1 cellular context compared by ENCODE assay signal in the genomic region with DNA sequence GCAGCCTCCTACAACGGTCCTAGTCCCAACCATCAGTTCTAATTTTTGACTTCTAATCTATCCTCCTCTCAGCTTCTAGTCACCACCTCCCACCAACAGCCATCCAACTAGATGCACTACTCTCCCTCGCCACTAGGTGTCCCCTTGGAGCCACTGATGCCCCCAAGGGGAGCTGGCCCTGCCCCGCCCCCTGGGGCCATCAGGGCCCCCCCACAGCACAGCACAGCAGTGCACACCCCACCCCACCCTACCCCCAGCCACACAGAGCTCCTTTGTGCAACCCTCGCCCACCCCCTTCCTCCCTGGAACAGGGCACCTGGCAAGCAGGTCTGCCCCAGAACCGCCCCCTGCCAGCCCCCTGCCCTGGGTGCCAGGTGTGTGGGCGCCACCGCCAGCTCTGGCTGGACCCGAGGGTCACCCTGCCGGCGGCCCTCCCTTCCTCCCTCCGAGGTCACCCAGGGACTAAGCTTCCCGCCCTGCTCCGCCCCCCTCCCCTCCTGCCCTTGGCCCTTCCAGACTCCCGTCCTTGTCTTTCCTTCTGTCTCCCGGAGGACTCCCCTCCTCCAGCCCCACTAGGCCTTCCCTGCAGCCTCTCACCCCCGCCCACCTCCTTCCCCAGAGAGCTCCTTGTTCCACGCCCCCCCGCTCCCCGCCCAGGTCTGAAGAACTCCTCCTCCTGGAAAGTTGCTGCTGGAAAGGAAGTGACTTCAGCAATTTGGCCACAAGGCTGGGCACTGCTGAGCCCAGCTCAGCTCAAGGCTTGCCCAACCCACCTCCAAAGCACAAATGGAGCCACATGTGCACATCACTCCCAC.
A peak's percentile ranks its signal among the peaks of the same experiment; 100 is the strongest.
TF ChIP-seq lines count a peak whose summit lies in the region.

No MANE protein-coding gene starts in this region.

TF ChIP-seq in HEK293, 187 proteins besides CTCF, POLR2A, EP300 and RAD21 (continued from another document and continues in another):
- TF ChIP-seq, protein P1, sequence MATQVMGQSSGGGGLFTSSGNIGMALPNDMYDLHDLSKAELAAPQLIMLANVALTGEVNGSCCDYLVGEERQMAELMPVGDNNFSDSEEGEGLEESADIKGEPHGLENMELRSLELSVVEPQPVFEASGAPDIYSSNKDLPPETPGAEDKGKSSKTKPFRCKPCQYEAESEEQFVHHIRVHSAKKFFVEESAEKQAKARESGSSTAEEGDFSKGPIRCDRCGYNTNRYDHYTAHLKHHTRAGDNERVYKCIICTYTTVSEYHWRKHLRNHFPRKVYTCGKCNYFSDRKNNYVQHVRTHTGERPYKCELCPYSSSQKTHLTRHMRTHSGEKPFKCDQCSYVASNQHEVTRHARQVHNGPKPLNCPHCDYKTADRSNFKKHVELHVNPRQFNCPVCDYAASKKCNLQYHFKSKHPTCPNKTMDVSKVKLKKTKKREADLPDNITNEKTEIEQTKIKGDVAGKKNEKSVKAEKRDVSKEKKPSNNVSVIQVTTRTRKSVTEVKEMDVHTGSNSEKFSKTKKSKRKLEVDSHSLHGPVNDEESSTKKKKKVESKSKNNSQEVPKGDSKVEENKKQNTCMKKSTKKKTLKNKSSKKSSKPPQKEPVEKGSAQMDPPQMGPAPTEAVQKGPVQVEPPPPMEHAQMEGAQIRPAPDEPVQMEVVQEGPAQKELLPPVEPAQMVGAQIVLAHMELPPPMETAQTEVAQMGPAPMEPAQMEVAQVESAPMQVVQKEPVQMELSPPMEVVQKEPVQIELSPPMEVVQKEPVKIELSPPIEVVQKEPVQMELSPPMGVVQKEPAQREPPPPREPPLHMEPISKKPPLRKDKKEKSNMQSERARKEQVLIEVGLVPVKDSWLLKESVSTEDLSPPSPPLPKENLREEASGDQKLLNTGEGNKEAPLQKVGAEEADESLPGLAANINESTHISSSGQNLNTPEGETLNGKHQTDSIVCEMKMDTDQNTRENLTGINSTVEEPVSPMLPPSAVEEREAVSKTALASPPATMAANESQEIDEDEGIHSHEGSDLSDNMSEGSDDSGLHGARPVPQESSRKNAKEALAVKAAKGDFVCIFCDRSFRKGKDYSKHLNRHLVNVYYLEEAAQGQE (tag by site-specific recombination; IDR thresholded peaks at IDR 0.05) = no peak
- TF ChIP-seq, protein P2, sequence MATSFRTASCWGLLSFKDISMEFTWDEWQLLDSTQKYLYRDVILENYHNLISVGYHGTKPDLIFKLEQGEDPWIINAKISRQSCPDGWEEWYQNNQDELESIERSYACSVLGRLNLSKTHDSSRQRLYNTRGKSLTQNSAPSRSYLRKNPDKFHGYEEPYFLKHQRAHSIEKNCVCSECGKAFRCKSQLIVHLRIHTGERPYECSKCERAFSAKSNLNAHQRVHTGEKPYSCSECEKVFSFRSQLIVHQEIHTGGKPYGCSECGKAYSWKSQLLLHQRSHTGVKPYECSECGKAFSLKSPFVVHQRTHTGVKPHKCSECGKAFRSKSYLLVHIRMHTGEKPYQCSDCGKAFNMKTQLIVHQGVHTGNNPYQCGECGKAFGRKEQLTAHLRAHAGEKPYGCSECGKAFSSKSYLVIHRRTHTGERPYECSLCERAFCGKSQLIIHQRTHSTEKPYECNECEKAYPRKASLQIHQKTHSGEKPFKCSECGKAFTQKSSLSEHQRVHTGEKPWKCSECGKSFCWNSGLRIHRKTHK (tag by site-specific recombination; IDR thresholded peaks at IDR 0.05) = no peak
- TF ChIP-seq YY2 (tag by site-specific recombination; IDR thresholded peaks at IDR 0.05) (no peak), MYNN (tag by site-specific recombination; IDR thresholded peaks at IDR 0.05; ENCODE audit: borderline replicate concordance) (no peak), ZNF768 (tag by site-specific recombination; IDR thresholded peaks at IDR 0.05) (no peak; the same call in 1 of the 2 replicates), ZNF610 (tag by site-specific recombination; IDR thresholded peaks at IDR 0.05; ENCODE audit: borderline replicate concordance) (no peak), ZNF843 (tag by site-specific recombination; IDR thresholded peaks at IDR 0.05) (no peak), ZNF530 (tag by site-specific recombination; IDR thresholded peaks at IDR 0.05; ENCODE audit: low read depth) (no peak), ZNF792 (tag by site-specific recombination; IDR thresholded peaks at IDR 0.05) (no peak), ZNF214 (tag by site-specific recombination; IDR thresholded peaks at IDR 0.05; ENCODE audit: borderline replicate concordance) (no peak), ZFHX2 (tag by site-specific recombination; conservative IDR thresholded peaks at IDR 0.05) (peak; percentile 90), GFI1B (tag by site-specific recombination; IDR thresholded peaks at IDR 0.05) (no peak), ZNF701 (tag by site-specific recombination; IDR thresholded peaks at IDR 0.05) (no peak), ZNF664 (tag by site-specific recombination; IDR thresholded peaks at IDR 0.05) (0 out of 2 replicates have a peak, but pooled peaks have one; percentile 1), ZNF423 (tag by site-specific recombination; IDR thresholded peaks at IDR 0.05) (0 out of 2 replicates have a peak, but pooled peaks have one; percentile 22), WT1 (tag by site-specific recombination; IDR thresholded peaks at IDR 0.05) (no peak), KLF1 (tag by site-specific recombination; IDR thresholded peaks at IDR 0.05) (peak; percentile 44), ZNF76 (tag by site-specific recombination; IDR thresholded peaks at IDR 0.05; ENCODE audit: borderline replicate concordance, low read depth) (peak; percentile 55; the same call in 1 of the 2 replicates), ZEB2 (tag by site-specific recombination; IDR thresholded peaks at IDR 0.05) (0 out of 2 replicates have a peak, but pooled peaks have one; percentile 18), ZNF544 (tag by site-specific recombination; IDR thresholded peaks at IDR 0.05) (no peak), SALL2 (tag by site-specific recombination; IDR thresholded peaks at IDR 0.05; ENCODE audit: borderline replicate concordance) (no peak), SP7 (tag by site-specific recombination; IDR thresholded peaks at IDR 0.05) (0 out of 2 replicates have a peak, but pooled peaks have one; percentile 41), GLIS2 (tag by site-specific recombination; IDR thresholded peaks at IDR 0.05) (peak; percentile 86), ZNF121 (tag by site-specific recombination; IDR thresholded peaks at IDR 0.05) (no peak), ZSCAN16 (tag by site-specific recombination; IDR thresholded peaks at IDR 0.05) (no peak), ZBTB21 (tag by site-specific recombination; IDR thresholded peaks at IDR 0.05) (no peak), ZNF394 (tag by site-specific recombination; IDR thresholded peaks at IDR 0.05; ENCODE audit: borderline replicate concordance) (no peak), KLF8 (tag by site-specific recombination; IDR thresholded peaks at IDR 0.05) (no peak; the same call in none of the 2 replicates), ZNF670 (tag by site-specific recombination; IDR thresholded peaks at IDR 0.05; ENCODE audit: low read depth) (no peak), ZNF510 (tag by site-specific recombination; IDR thresholded peaks at IDR 0.05; ENCODE audit: insufficient replicate concordance) (no peak), ZNF248 (tag by site-specific recombination; IDR thresholded peaks at IDR 0.05) (no peak), ZXDB (tag by site-specific recombination; IDR thresholded peaks at IDR 0.05) (no peak), ZNF184 (tag by site-specific recombination; IDR thresholded peaks at IDR 0.05) (no peak), ZNF157 (tag by site-specific recombination; IDR thresholded peaks at IDR 0.05) (no peak), KLF16 (tag by site-specific recombination; IDR thresholded peaks at IDR 0.05) (peak; percentile 39; the same call in 1 of the 2 replicates), ZNF23 (tag by site-specific recombination; IDR thresholded peaks at IDR 0.05; ENCODE audit: borderline replicate concordance) (no peak)
- TF ChIP-seq, protein P3, sequence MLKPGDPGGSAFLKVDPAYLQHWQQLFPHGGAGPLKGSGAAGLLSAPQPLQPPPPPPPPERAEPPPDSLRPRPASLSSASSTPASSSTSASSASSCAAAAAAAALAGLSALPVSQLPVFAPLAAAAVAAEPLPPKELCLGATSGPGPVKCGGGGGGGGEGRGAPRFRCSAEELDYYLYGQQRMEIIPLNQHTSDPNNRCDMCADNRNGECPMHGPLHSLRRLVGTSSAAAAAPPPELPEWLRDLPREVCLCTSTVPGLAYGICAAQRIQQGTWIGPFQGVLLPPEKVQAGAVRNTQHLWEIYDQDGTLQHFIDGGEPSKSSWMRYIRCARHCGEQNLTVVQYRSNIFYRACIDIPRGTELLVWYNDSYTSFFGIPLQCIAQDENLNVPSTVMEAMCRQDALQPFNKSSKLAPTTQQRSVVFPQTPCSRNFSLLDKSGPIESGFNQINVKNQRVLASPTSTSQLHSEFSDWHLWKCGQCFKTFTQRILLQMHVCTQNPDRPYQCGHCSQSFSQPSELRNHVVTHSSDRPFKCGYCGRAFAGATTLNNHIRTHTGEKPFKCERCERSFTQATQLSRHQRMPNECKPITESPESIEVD (tag by site-specific recombination; IDR thresholded peaks at IDR 0.05) = no peak
- TF ChIP-seq, protein P4, sequence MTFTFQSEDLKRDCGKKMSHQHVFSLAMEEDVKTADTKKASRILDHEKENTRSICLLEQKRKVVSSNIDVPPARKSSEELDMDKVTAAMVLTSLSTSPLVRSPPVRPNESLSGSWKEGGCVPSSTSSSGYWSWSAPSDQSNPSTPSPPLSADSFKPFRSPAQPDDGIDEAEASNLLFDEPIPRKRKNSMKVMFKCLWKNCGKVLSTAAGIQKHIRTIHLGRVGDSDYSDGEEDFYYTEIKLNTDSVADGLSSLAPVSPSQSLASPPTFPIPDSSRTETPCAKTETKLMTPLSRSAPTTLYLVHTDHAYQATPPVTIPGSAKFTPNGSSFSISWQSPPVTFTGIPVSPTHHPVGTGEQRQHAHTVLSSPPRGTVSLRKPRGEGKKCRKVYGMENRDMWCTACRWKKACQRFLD (tag by site-specific recombination; IDR thresholded peaks at IDR 0.05) = no peak
- TF ChIP-seq, protein P5, sequence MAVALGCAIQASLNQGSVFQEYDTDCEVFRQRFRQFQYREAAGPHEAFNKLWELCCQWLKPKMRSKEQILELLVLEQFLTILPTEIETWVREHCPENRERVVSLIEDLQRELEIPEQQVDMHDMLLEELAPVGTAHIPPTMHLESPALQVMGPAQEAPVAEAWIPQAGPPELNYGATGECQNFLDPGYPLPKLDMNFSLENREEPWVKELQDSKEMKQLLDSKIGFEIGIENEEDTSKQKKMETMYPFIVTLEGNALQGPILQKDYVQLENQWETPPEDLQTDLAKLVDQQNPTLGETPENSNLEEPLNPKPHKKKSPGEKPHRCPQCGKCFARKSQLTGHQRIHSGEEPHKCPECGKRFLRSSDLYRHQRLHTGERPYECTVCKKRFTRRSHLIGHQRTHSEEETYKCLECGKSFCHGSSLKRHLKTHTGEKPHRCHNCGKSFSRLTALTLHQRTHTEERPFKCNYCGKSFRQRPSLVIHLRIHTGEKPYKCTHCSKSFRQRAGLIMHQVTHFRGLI (tag by site-specific recombination; IDR thresholded peaks at IDR 0.05) = peak; percentile 96
- TF ChIP-seq, protein P6, sequence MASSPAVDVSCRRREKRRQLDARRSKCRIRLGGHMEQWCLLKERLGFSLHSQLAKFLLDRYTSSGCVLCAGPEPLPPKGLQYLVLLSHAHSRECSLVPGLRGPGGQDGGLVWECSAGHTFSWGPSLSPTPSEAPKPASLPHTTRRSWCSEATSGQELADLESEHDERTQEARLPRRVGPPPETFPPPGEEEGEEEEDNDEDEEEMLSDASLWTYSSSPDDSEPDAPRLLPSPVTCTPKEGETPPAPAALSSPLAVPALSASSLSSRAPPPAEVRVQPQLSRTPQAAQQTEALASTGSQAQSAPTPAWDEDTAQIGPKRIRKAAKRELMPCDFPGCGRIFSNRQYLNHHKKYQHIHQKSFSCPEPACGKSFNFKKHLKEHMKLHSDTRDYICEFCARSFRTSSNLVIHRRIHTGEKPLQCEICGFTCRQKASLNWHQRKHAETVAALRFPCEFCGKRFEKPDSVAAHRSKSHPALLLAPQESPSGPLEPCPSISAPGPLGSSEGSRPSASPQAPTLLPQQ (tag by site-specific recombination; IDR thresholded peaks at IDR 0.05) = peak; percentile 16; the same call in 1 of the 2 replicates
- TF ChIP-seq, protein P7, sequence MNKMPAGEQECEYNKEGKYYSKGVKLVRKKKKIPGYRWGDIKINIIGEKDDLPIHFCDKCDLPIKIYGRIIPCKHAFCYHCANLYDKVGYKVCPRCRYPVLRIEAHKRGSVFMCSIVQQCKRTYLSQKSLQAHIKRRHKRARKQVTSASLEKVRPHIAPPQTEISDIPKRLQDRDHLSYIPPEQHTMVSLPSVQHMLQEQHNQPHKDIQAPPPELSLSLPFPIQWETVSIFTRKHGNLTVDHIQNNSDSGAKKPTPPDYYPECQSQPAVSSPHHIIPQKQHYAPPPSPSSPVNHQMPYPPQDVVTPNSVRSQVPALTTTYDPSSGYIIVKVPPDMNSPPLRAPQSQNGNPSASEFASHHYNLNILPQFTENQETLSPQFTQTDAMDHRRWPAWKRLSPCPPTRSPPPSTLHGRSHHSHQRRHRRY (tag by site-specific recombination; IDR thresholded peaks at IDR 0.05) = no peak
- TF ChIP-seq, protein P8, sequence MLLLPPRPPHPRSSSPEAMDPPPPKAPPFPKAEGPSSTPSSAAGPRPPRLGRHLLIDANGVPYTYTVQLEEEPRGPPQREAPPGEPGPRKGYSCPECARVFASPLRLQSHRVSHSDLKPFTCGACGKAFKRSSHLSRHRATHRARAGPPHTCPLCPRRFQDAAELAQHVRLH (tag by site-specific recombination; IDR thresholded peaks at IDR 0.05) = no peak
- TF ChIP-seq, protein P9, sequence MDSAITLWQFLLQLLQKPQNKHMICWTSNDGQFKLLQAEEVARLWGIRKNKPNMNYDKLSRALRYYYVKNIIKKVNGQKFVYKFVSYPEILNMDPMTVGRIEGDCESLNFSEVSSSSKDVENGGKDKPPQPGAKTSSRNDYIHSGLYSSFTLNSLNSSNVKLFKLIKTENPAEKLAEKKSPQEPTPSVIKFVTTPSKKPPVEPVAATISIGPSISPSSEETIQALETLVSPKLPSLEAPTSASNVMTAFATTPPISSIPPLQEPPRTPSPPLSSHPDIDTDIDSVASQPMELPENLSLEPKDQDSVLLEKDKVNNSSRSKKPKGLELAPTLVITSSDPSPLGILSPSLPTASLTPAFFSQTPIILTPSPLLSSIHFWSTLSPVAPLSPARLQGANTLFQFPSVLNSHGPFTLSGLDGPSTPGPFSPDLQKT (IDR thresholded peaks at IDR 0.05; ENCODE audit: borderline replicate concordance, low read depth, low read length) = no peak
- TF ChIP-seq, protein P10, sequence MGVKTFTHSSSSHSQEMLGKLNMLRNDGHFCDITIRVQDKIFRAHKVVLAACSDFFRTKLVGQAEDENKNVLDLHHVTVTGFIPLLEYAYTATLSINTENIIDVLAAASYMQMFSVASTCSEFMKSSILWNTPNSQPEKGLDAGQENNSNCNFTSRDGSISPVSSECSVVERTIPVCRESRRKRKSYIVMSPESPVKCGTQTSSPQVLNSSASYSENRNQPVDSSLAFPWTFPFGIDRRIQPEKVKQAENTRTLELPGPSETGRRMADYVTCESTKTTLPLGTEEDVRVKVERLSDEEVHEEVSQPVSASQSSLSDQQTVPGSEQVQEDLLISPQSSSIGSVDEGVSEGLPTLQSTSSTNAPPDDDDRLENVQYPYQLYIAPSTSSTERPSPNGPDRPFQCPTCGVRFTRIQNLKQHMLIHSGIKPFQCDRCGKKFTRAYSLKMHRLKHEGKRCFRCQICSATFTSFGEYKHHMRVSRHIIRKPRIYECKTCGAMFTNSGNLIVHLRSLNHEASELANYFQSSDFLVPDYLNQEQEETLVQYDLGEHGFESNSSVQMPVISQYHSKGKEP (tag by site-specific recombination; IDR thresholded peaks at IDR 0.05) = no peak
